In genomic region chr10:944034-944831, GRCh38 we compare ENCODE assay signal across 8 cellular contexts. TPM values are rescaled to one million over a fixed set of nuclear protein-coding genes. Genes with fewer than 3 reads are reported as not detected.
DNase-seq lines count a peak whose midpoint lies in the region; ATAC-seq and TF ChIP-seq lines count a peak whose summit lies in the region.

No MANE protein-coding gene starts in this region.

- H3K9me3 Mint-ChIP-seq in naive B cell = no peaks in the 10 kb centered on the region

- peaks cover 5 to 15% (median 10%) of the 10 kb centered on the region in 3 donors for H3K4me1 Mint-ChIP-seq in naive B cell

- H4K20me1 ChIP-seq in BLaER1 = no peaks in the 10 kb centered on the region

- H3K36me3 ChIP-seq in BLaER1 = no peaks in the 10 kb centered on the region

- no peaks in the 10 kb centered on the region for H3K36me3 Mint-ChIP-seq in naive B cell

- no peaks in the 10 kb centered on the region for H3K9me3 ChIP-seq in BLaER1

- no peaks in the 10 kb centered on the region for H3K27me3 ChIP-seq in BLaER1

- peaks cover 0 to 6% (median 5%) of the 10 kb centered on the region in 3 donors for H3K27me3 Mint-ChIP-seq in naive B cell

- peak overlapping the region; percentile 43 for H3K4me2 ChIP-seq in BLaER1

- H3K27ac ChIP-seq in BLaER1 = no peak overlapping the region

- peak overlapping the region; percentile 1 to 79 (median 53) for H3K4me3 Mint-ChIP-seq in naive B cell

- H3K4me1 ChIP-seq in BLaER1 = peaks cover 36% of the 10 kb centered on the region

- DNase-seq in dermis blood vessel endothelial cell (peak; percentile 85), naive B cell (peak; percentile 32), NCI-H1048 (lab: John Stamatoyannopoulos, UW) (no peak), mesenteric fat pad (ENCODE audit: low spot score) (no peak)

- H3K27ac Mint-ChIP-seq in naive B cell = peak overlapping the region in 3 of 6 donors; percentile 2 to 89 (median 34)

- peak; percentile 36 for ATAC-seq in GM21447 (IDR thresholded peaks at IDR 0.05; ENCODE audit: unreplicated experiment)
- ATAC-seq in SK-N-SH treated with all-trans-retinoic acid at 6 μM for 48 hours = peak; percentile 66
- ATAC-seq in naive B cell (ENCODE audit: low read depth in 2 of 2) = peak; percentile 80 to 86
- ATAC-seq in HG02610 (IDR thresholded peaks at IDR 0.05; ENCODE audit: unreplicated experiment) = no peak

- no peak overlapping the region for H3K9ac ChIP-seq in BLaER1

- no peak overlapping the region for H3K4me3 ChIP-seq in BLaER1

TF ChIP-seq in SK-N-SH treated with all-trans-retinoic acid at 6 μM for 48 hours, 23 proteins besides CTCF, POLR2A, EP300 and RAD21:
- TF ChIP-seq RARB (CRISPR knock-in tag; IDR thresholded peaks at IDR 0.05) (no peak), ISL1 (CRISPR knock-in tag; IDR thresholded peaks at IDR 0.05) (no peak), ZFP30 (CRISPR knock-in tag; IDR thresholded peaks at IDR 0.05) (no peak), ZFP3 (CRISPR knock-in tag; IDR thresholded peaks at IDR 0.05) (no peak)

RNA-seq across cellular contexts. Expression of gene LARP4B, which starts 12.7 kb away (rescaled TPM):
- total RNA-seq in dermis blood vessel endothelial cell = 23.5 and 33.4 TPM in 2 replicates
- polyA plus RNA-seq in naive B cell (ENCODE audit: low read depth in 6 of 6) = 10 to 100 TPM; 19.3 to 42.8 (median 33.1) TPM
- 74.7 TPM for total RNA-seq in mesenteric fat pad

RNA-seq across cellular contexts. Expression of gene GTPBP4, which starts 44.0 kb away (rescaled TPM):
- total RNA-seq in dermis blood vessel endothelial cell = 40.0 and 42.0 TPM in 2 replicates
- polyA plus RNA-seq in naive B cell (ENCODE audit: low read depth in 6 of 6) = 10 to 100 TPM; 17.6 to 24.7 (median 22.0) TPM
- total RNA-seq in mesenteric fat pad = 59.9 TPM

Comparison
In these comparisons a context has a peak if more than half of its experiments do, and no peak if none do; other contexts are left out.
1. DNase-seq: peak in dermis blood vessel endothelial cell (single experiment) and naive B cell (single experiment); none in NCI-H1048 (single experiment) and mesenteric fat pad (single experiment).